In the genomic region with DNA sequence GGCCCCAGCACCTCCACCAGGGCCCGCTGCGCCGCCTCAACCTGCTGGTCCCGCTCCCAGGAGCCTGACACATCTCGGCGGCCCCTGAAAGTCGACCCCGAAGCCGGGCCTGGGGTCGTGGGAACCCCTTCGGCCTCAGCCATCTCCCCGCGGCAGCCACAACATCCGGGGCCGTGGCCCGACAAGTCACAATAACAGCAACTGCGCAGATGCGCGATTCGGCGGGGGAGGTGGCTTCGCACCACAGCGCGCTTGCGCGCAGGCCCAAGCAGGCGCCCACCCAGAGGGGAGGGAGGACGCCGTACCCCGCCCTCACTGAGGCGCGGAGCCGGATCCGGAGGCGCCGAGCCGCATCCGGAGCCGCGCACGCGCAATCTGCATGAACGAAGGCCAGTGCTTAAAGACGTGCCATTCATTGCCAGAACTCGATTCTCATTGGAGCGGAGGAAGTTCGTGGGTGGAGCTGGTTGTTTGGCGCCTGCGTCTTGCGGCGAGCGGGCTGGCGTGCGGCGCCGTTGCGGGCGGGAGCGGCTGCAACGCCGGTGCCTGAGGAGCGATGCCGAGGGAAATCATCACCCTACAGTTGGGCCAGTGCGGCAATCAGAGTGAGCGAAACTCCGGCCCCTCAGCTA, we compare ENCODE assay signal across 1 cellular context.
TF ChIP-seq lines count a peak whose summit lies in the region.

A gene with protein sequence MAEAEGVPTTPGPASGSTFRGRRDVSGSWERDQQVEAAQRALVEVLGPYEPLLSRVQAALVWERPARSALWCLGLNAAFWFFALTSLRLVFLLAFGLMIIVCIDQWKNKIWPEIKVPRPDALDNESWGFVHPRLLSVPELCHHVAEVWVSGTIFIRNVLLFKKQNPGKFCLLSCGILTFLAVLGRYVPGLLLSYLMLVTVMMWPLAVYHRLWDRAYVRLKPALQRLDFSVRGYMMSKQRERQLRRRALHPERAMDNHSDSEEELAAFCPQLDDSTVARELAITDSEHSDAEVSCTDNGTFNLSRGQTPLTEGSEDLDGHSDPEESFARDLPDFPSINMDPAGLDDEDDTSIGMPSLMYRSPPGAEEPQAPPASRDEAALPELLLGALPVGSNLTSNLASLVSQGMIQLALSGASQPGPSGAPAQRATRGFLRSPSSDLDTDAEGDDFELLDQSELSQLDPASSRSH (minus strand): TSS at position 193 of the 632 bp plus-strand sequence. CDS start 50 bp downstream, at position 143.
A gene (plus strand): TSS at position 502 of the 632 bp plus-strand sequence. CDS start 55 bp downstream, at position 557.

TF ChIP-seq in K562, 482 proteins besides CTCF, POLR2A, EP300 and RAD21 (continued from another document and continues in another):
- TF ChIP-seq, protein P1, sequence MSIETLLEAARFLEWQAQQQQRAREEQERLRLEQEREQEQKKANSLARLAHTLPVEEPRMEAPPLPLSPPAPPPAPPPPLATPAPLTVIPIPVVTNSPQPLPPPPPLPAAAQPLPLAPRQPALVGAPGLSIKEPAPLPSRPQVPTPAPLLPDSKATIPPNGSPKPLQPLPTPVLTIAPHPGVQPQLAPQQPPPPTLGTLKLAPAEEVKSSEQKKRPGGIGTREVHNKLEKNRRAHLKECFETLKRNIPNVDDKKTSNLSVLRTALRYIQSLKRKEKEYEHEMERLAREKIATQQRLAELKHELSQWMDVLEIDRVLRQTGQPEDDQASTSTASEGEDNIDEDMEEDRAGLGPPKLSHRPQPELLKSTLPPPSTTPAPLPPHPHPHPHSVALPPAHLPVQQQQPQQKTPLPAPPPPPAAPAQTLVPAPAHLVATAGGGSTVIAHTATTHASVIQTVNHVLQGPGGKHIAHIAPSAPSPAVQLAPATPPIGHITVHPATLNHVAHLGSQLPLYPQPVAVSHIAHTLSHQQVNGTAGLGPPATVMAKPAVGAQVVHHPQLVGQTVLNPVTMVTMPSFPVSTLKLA (conservative IDR thresholded peaks at IDR 0.05), result peak; percentile 57 to 67; a peak in 3 of 4 replicates
- TF ChIP-seq CHCHD3 (CRISPR knock-in tag; IDR thresholded peaks at IDR 0.05), result 0 out of 2 replicates have a peak, but pooled peaks have one; percentile 38
- peak; percentile 31 for TF ChIP-seq ESRRA (IDR thresholded peaks at IDR 0.05; ENCODE audit: borderline replicate concordance, low read depth)
- peak; percentile 46; the same call in 1 of the 2 replicates for TF ChIP-seq POLR2AphosphoS2 (IDR thresholded peaks at IDR 0.05; ENCODE audit: low read length)
- no peak for TF ChIP-seq ZNF785 (CRISPR knock-in tag; IDR thresholded peaks at IDR 0.05)
- TF ChIP-seq ZNF124 (CRISPR knock-in tag; IDR thresholded peaks at IDR 0.05), result no peak
- no peak for TF ChIP-seq RBM39 (optimal IDR thresholded peaks at IDR 0.05; ENCODE audit: low read depth, low read length)
- TF ChIP-seq RB1 (IDR thresholded peaks at IDR 0.05; ENCODE audit: low read depth), result peak; percentile 79
- TF ChIP-seq FUS (optimal IDR thresholded peaks at IDR 0.05; ENCODE audit: low read depth, low read length), result peak; percentile 70
- TF ChIP-seq MEF2A (IDR thresholded peaks at IDR 0.05; ENCODE audit: control insufficient read depth, low read depth, low read length), result no peak
- TF ChIP-seq, protein P2, sequence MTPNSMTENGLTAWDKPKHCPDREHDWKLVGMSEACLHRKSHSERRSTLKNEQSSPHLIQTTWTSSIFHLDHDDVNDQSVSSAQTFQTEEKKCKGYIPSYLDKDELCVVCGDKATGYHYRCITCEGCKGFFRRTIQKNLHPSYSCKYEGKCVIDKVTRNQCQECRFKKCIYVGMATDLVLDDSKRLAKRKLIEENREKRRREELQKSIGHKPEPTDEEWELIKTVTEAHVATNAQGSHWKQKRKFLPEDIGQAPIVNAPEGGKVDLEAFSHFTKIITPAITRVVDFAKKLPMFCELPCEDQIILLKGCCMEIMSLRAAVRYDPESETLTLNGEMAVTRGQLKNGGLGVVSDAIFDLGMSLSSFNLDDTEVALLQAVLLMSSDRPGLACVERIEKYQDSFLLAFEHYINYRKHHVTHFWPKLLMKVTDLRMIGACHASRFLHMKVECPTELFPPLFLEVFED (CRISPR knock-in tag; conservative IDR thresholded peaks at IDR 0.05), result no peak
- peak; percentile 72 for TF ChIP-seq EGR1 (conservative IDR thresholded peaks at IDR 0.05)
- TF ChIP-seq, protein P3, sequence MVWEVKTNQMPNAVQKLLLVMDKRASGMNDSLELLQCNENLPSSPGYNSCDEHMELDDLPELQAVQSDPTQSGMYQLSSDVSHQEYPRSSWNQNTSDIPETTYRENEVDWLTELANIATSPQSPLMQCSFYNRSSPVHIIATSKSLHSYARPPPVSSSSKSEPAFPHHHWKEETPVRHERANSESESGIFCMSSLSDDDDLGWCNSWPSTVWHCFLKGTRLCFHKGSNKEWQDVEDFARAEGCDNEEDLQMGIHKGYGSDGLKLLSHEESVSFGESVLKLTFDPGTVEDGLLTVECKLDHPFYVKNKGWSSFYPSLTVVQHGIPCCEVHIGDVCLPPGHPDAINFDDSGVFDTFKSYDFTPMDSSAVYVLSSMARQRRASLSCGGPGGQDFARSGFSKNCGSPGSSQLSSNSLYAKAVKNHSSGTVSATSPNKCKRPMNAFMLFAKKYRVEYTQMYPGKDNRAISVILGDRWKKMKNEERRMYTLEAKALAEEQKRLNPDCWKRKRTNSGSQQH (CRISPR knock-in tag; IDR thresholded peaks at IDR 0.05), result 0 out of 2 replicates have a peak, but pooled peaks have one; percentile 51
- TF ChIP-seq EP400 (IDR thresholded peaks at IDR 0.05), result peak; percentile 73; the same call in 1 of the 2 replicates
- TF ChIP-seq, protein P4, sequence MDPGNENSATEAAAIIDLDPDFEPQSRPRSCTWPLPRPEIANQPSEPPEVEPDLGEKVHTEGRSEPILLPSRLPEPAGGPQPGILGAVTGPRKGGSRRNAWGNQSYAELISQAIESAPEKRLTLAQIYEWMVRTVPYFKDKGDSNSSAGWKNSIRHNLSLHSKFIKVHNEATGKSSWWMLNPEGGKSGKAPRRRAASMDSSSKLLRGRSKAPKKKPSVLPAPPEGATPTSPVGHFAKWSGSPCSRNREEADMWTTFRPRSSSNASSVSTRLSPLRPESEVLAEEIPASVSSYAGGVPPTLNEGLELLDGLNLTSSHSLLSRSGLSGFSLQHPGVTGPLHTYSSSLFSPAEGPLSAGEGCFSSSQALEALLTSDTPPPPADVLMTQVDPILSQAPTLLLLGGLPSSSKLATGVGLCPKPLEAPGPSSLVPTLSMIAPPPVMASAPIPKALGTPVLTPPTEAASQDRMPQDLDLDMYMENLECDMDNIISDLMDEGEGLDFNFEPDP (CRISPR knock-in tag; IDR thresholded peaks at IDR 0.05), result no peak
- no peak for TF ChIP-seq ZFP36 (IDR thresholded peaks at IDR 0.05; ENCODE audit: low read depth, low read length, partially characterized antibody)
- TF ChIP-seq SMAD4 (CRISPR knock-in tag; conservative IDR thresholded peaks at IDR 0.05), result peak; percentile 54
- peak; percentile 53; the same call in 1 of the 2 replicates for TF ChIP-seq PML (IDR thresholded peaks at IDR 0.05; ENCODE audit: low read length)
- TF ChIP-seq, protein P5, sequence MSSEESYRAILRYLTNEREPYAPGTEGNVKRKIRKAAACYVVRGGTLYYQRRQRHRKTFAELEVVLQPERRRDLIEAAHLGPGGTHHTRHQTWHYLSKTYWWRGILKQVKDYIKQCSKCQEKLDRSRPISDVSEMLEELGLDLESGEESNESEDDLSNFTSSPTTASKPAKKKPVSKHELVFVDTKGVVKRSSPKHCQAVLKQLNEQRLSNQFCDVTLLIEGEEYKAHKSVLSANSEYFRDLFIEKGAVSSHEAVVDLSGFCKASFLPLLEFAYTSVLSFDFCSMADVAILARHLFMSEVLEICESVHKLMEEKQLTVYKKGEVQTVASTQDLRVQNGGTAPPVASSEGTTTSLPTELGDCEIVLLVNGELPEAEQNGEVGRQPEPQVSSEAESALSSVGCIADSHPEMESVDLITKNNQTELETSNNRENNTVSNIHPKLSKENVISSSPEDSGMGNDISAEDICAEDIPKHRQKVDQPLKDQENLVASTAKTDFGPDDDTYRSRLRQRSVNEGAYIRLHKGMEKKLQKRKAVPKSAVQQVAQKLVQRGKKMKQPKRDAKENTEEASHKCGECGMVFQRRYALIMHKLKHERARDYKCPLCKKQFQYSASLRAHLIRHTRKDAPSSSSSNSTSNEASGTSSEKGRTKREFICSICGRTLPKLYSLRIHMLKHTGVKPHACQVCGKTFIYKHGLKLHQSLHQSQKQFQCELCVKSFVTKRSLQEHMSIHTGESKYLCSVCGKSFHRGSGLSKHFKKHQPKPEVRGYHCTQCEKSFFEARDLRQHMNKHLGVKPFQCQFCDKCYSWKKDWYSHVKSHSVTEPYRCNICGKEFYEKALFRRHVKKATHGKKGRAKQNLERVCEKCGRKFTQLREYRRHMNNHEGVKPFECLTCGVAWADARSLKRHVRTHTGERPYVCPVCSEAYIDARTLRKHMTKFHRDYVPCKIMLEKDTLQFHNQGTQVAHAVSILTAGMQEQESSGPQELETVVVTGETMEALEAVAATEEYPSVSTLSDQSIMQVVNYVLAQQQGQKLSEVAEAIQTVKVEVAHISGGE (CRISPR knock-in tag; IDR thresholded peaks at IDR 0.05), result 0 out of 6 replicates have a peak, but pooled peaks of 1 of the 3 experiments have one; percentile 61
- peak; percentile 30; the same call in 1 of the 2 replicates for TF ChIP-seq GABPB1 (CRISPR knock-in tag; IDR thresholded peaks at IDR 0.05)
- TF ChIP-seq SIRT6 (IDR thresholded peaks at IDR 0.05; ENCODE audit: low read depth, low read length), result no peak
- TF ChIP-seq, protein P6, sequence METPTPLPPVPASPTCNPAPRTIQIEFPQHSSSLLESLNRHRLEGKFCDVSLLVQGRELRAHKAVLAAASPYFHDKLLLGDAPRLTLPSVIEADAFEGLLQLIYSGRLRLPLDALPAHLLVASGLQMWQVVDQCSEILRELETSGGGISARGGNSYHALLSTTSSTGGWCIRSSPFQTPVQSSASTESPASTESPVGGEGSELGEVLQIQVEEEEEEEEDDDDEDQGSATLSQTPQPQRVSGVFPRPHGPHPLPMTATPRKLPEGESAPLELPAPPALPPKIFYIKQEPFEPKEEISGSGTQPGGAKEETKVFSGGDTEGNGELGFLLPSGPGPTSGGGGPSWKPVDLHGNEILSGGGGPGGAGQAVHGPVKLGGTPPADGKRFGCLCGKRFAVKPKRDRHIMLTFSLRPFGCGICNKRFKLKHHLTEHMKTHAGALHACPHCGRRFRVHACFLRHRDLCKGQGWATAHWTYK (CRISPR knock-in tag; IDR thresholded peaks at IDR 0.05), result no peak
- TF ChIP-seq POLR2AphosphoS5 (IDR thresholded peaks at IDR 0.05; ENCODE audit: control insufficient read depth, insufficient read depth, low read depth, low read length), result peak; percentile 70; the same call in 1 of the 2 replicates
- TF ChIP-seq ZBTB1 (CRISPR knock-in tag; IDR thresholded peaks at IDR 0.05; ENCODE audit: borderline replicate concordance, low read depth), result peak; percentile 97
- no peak for TF ChIP-seq ATF1 (CRISPR knock-in tag; IDR thresholded peaks at IDR 0.05)
- peak; percentile 50; the same call in 1 of the 2 replicates for TF ChIP-seq ATF1 (tag; IDR thresholded peaks at IDR 0.05)
- TF ChIP-seq, protein P7, sequence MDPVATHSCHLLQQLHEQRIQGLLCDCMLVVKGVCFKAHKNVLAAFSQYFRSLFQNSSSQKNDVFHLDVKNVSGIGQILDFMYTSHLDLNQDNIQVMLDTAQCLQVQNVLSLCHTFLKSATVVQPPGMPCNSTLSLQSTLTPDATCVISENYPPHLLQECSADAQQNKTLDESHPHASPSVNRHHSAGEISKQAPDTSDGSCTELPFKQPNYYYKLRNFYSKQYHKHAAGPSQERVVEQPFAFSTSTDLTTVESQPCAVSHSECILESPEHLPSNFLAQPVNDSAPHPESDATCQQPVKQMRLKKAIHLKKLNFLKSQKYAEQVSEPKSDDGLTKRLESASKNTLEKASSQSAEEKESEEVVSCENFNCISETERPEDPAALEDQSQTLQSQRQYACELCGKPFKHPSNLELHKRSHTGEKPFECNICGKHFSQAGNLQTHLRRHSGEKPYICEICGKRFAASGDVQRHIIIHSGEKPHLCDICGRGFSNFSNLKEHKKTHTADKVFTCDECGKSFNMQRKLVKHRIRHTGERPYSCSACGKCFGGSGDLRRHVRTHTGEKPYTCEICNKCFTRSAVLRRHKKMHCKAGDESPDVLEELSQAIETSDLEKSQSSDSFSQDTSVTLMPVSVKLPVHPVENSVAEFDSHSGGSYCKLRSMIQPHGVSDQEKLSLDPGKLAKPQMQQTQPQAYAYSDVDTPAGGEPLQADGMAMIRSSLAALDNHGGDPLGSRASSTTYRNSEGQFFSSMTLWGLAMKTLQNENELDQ (CRISPR knock-in tag; IDR thresholded peaks at IDR 0.05; ENCODE audit: borderline replicate concordance), result 0 out of 2 replicates have a peak, but pooled peaks have one; percentile 42
- TF ChIP-seq, protein P8, sequence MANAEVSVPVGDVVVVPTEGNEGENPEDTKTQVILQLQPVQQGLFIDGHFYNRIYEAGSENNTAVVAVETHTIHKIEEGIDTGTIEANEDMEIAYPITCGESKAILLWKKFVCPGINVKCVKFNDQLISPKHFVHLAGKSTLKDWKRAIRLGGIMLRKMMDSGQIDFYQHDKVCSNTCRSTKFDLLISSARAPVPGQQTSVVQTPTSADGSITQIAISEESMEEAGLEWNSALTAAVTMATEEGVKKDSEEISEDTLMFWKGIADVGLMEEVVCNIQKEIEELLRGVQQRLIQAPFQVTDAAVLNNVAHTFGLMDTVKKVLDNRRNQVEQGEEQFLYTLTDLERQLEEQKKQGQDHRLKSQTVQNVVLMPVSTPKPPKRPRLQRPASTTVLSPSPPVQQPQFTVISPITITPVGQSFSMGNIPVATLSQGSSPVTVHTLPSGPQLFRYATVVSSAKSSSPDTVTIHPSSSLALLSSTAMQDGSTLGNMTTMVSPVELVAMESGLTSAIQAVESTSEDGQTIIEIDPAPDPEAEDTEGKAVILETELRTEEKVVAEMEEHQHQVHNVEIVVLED (CRISPR knock-in tag; IDR thresholded peaks at IDR 0.05), result peak; percentile 80
- TF ChIP-seq, protein P9, sequence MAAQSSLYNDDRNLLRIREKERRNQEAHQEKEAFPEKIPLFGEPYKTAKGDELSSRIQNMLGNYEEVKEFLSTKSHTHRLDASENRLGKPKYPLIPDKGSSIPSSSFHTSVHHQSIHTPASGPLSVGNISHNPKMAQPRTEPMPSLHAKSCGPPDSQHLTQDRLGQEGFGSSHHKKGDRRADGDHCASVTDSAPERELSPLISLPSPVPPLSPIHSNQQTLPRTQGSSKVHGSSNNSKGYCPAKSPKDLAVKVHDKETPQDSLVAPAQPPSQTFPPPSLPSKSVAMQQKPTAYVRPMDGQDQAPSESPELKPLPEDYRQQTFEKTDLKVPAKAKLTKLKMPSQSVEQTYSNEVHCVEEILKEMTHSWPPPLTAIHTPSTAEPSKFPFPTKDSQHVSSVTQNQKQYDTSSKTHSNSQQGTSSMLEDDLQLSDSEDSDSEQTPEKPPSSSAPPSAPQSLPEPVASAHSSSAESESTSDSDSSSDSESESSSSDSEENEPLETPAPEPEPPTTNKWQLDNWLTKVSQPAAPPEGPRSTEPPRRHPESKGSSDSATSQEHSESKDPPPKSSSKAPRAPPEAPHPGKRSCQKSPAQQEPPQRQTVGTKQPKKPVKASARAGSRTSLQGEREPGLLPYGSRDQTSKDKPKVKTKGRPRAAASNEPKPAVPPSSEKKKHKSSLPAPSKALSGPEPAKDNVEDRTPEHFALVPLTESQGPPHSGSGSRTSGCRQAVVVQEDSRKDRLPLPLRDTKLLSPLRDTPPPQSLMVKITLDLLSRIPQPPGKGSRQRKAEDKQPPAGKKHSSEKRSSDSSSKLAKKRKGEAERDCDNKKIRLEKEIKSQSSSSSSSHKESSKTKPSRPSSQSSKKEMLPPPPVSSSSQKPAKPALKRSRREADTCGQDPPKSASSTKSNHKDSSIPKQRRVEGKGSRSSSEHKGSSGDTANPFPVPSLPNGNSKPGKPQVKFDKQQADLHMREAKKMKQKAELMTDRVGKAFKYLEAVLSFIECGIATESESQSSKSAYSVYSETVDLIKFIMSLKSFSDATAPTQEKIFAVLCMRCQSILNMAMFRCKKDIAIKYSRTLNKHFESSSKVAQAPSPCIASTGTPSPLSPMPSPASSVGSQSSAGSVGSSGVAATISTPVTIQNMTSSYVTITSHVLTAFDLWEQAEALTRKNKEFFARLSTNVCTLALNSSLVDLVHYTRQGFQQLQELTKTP (IDR thresholded peaks at IDR 0.05; ENCODE audit: low read depth in 1 of 2, partially characterized antibody in 2 of 2), result no peak
